Comparison of ENCODE assay signal across 1 cellular context in the genomic region with DNA sequence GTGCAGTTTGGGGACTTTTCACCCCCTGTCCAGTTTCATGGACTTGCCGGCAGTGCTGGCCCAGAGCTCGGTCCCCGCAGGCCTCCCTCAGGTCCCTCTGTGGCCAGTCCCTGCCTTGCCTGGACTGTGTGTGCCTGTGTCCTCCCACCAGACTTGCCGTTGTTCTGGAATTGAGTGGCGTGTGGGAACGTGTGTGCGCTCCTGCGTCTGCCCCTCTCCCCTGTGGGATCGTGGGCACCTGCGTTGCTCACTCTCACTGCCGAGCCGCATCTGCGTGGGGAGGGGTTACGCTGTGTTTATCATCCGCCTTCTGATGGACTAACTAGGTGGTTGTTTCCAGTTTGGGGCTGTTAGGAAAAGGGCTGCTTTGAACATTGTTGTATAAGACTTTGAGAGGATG.
TF ChIP-seq lines count a peak whose summit lies in the region.

No MANE protein-coding gene starts in this region.

TF ChIP-seq in SK-N-SH treated with all-trans-retinoic acid at 6 μM for 48 hours, 23 proteins besides CTCF, POLR2A, EP300 and RAD21 (continued from another document):
- TF ChIP-seq, protein P1, sequence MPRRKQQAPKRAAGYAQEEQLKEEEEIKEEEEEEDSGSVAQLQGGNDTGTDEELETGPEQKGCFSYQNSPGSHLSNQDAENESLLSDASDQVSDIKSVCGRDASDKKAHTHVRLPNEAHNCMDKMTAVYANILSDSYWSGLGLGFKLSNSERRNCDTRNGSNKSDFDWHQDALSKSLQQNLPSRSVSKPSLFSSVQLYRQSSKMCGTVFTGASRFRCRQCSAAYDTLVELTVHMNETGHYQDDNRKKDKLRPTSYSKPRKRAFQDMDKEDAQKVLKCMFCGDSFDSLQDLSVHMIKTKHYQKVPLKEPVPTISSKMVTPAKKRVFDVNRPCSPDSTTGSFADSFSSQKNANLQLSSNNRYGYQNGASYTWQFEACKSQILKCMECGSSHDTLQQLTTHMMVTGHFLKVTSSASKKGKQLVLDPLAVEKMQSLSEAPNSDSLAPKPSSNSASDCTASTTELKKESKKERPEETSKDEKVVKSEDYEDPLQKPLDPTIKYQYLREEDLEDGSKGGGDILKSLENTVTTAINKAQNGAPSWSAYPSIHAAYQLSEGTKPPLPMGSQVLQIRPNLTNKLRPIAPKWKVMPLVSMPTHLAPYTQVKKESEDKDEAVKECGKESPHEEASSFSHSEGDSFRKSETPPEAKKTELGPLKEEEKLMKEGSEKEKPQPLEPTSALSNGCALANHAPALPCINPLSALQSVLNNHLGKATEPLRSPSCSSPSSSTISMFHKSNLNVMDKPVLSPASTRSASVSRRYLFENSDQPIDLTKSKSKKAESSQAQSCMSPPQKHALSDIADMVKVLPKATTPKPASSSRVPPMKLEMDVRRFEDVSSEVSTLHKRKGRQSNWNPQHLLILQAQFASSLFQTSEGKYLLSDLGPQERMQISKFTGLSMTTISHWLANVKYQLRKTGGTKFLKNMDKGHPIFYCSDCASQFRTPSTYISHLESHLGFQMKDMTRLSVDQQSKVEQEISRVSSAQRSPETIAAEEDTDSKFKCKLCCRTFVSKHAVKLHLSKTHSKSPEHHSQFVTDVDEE (CRISPR knock-in tag; IDR thresholded peaks at IDR 0.05), result no peak
- TF ChIP-seq, protein P2, sequence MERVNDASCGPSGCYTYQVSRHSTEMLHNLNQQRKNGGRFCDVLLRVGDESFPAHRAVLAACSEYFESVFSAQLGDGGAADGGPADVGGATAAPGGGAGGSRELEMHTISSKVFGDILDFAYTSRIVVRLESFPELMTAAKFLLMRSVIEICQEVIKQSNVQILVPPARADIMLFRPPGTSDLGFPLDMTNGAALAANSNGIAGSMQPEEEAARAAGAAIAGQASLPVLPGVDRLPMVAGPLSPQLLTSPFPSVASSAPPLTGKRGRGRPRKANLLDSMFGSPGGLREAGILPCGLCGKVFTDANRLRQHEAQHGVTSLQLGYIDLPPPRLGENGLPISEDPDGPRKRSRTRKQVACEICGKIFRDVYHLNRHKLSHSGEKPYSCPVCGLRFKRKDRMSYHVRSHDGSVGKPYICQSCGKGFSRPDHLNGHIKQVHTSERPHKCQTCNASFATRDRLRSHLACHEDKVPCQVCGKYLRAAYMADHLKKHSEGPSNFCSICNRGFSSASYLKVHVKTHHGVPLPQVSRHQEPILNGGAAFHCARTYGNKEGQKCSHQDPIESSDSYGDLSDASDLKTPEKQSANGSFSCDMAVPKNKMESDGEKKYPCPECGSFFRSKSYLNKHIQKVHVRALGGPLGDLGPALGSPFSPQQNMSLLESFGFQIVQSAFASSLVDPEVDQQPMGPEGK (CRISPR knock-in tag; IDR thresholded peaks at IDR 0.05; ENCODE audit: borderline replicate concordance), result no peak
- TF ChIP-seq TOX (CRISPR knock-in tag; IDR thresholded peaks at IDR 0.05; ENCODE audit: borderline replicate concordance), result no peak
- no peak for TF ChIP-seq TCF4 (CRISPR knock-in tag; IDR thresholded peaks at IDR 0.05; ENCODE audit: borderline replicate concordance)
- no peak for TF ChIP-seq ZC3H10 (CRISPR knock-in tag; IDR thresholded peaks at IDR 0.05)
- TF ChIP-seq, protein P3, sequence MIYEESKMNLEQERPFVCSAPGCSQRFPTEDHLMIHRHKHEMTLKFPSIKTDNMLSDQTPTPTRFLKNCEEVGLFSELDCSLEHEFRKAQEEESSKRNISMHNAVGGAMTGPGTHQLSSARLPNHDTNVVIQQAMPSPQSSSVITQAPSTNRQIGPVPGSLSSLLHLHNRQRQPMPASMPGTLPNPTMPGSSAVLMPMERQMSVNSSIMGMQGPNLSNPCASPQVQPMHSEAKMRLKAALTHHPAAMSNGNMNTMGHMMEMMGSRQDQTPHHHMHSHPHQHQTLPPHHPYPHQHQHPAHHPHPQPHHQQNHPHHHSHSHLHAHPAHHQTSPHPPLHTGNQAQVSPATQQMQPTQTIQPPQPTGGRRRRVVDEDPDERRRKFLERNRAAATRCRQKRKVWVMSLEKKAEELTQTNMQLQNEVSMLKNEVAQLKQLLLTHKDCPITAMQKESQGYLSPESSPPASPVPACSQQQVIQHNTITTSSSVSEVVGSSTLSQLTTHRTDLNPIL (CRISPR knock-in tag; IDR thresholded peaks at IDR 0.05; ENCODE audit: low read depth), result no peak
- no peak for TF ChIP-seq PPARA (CRISPR knock-in tag; IDR thresholded peaks at IDR 0.05; ENCODE audit: borderline replicate concordance)
TF ChIP-seq in SK-N-SH treated with all-trans-retinoic acid at 6 μM for 48 hours: peak in this region for 0.
